In genomic region chr2:161244387-161245236, GRCh38 we compare ENCODE assay signal across 7 cellular contexts.
DNase-seq lines count a peak whose midpoint lies in the region; ATAC-seq and TF ChIP-seq lines count a peak whose summit lies in the region.
"Not testable (repeated sequence)": the region's sequence is repeated elsewhere in the genome, so short reads cannot be mapped to it uniquely, and the experiment has no call there.

No MANE protein-coding gene starts in this region.

- DNase-seq in Jurkat, Clone E6-1 (ENCODE audit: low read depth, low spot score) = peak; percentile 94
- DNase-seq in T-helper 2 cell (peak in 4 of 5 experiments; percentile 39 to 87 (median 67)), trophoblast cell (peak; percentile 68 to 83)
- peak; percentile 54 for DNase-seq in activated gamma-delta T cell treated with anti-CD3 and anti-CD28 coated beads, Interleukin-2, amount 50 U/mL, for 16 hours (ENCODE audit: low read depth)
- DNase-seq in left ventricle myocardium inferior = not testable (repeated sequence)

- H3K4me3 ChIP-seq in Jurkat, Clone E6-1 (ENCODE audit: low read length) = peak overlapping the region; percentile 73
- peak overlapping the region; percentile 23 for H3K4me3 ChIP-seq in left ventricle myocardium inferior
- H3K4me3 ChIP-seq in trophoblast cell (ENCODE audit: low read depth, low read length) = peak overlapping the region; percentile 76

- H3K9ac ChIP-seq in trophoblast cell (ENCODE audit: low read length) = peak overlapping the region; percentile 88

- H3K36me3 ChIP-seq in left ventricle myocardium inferior; trophoblast cell (ENCODE audit: control insufficient read depth in 1 of 2, insufficient read depth in 2 of 2, low read length in 2 of 2): not testable (repeated sequence)

- peak overlapping the region; percentile 97 for H4K12ac ChIP-seq in trophoblast cell (ENCODE audit: low read depth, low read length)

- not testable (repeated sequence) for H3K23ac ChIP-seq in trophoblast cell (ENCODE audit: low read length)

- not testable (repeated sequence) for H2BK12ac ChIP-seq in trophoblast cell (ENCODE audit: low read length)

- no CpG with 5 or more reads among the region's 53 CpGs for WGBS in trophoblast cell (ENCODE audit: extremely low coverage, insufficient coverage, insufficient read length)

- H3K27ac ChIP-seq in left ventricle myocardium inferior (replicated peaks) = not testable (repeated sequence)
- H3K27ac ChIP-seq in trophoblast cell (ENCODE audit: low read depth, low read length) = peak overlapping the region; percentile 74

- H3K4me2 ChIP-seq in trophoblast cell (ENCODE audit: low read length) = peak overlapping the region; percentile 61

- H2AK5ac ChIP-seq in trophoblast cell (ENCODE audit: low read length) = not testable (repeated sequence)

- H4K91ac ChIP-seq in trophoblast cell (ENCODE audit: low read depth, low read length) = peak overlapping the region; percentile 70

- H4K8ac ChIP-seq in trophoblast cell (ENCODE audit: low read depth, low read length) = peak overlapping the region; percentile 88

- peak overlapping the region; percentile 92 for H3K18ac ChIP-seq in trophoblast cell (ENCODE audit: low read length)

- H2BK120ac ChIP-seq in trophoblast cell (ENCODE audit: insufficient read depth, low read length, poor library complexity) = peak overlapping the region; percentile 46

- ATAC-seq in GM18868 (IDR thresholded peaks at IDR 0.05; ENCODE audit: unreplicated experiment) (peak; percentile 84), HG02642 (IDR thresholded peaks at IDR 0.05; ENCODE audit: poor library complexity, unreplicated experiment) (peak; percentile 88)

- peak overlapping the region; percentile 96 for H2AFZ ChIP-seq in trophoblast cell (ENCODE audit: insufficient read depth, low read length, poor library complexity)

- not testable (repeated sequence) for H3K79me1 ChIP-seq in trophoblast cell (ENCODE audit: low read length)

- not testable (repeated sequence) for H3K9me3 ChIP-seq in left ventricle myocardium inferior (replicated peaks); trophoblast cell (ENCODE audit: insufficient read depth, low read depth, low read length)

- peak overlapping the region; percentile 72 for H2BK5ac ChIP-seq in trophoblast cell (ENCODE audit: low read depth, low read length, poor library complexity)

- intact Hi-C loops in left ventricle myocardium inferior (cut with micrococcal nuclease) = not testable (repeated sequence)

- not testable (repeated sequence) for H3K79me2 ChIP-seq in trophoblast cell (ENCODE audit: control insufficient read depth, insufficient read depth, low read length, poor library complexity)

- H3K27me3 ChIP-seq in left ventricle myocardium inferior (ENCODE audit: low read depth) = peaks cover 17% of the 10 kb centered on the region
- not testable (repeated sequence) for H3K27me3 ChIP-seq in trophoblast cell (ENCODE audit: insufficient read depth, low read length)

- not testable (repeated sequence) for H3K4ac ChIP-seq in trophoblast cell (ENCODE audit: low read depth, low read length)

- not testable (repeated sequence) for TF ChIP-seq CTCF in left ventricle myocardium inferior (IDR thresholded peaks at IDR 0.05; ENCODE audit: borderline replicate concordance)

- not testable (repeated sequence) for H3K4me1 ChIP-seq in left ventricle myocardium inferior; trophoblast cell (ENCODE audit: control insufficient read depth in 1 of 2, insufficient read depth in 2 of 2, low read length in 2 of 2)

- peak overlapping the region; percentile 87 for H3K14ac ChIP-seq in trophoblast cell (ENCODE audit: low read length)

Comparison
In these comparisons a context has a peak if more than half of its experiments do, and no peak if none do; other contexts are left out.
1. H3K4me3 ChIP-seq: peak in every context shown above with its lines; median percentile 76 in trophoblast cell; 73 in Jurkat, Clone E6-1; 23 in left ventricle myocardium inferior.